ENCODE assay signal across 8 cellular contexts in genomic region chr18:48947583-48947982, GRCh38. TPM values are rescaled to one million over a fixed set of nuclear protein-coding genes. Genes with fewer than 3 reads are reported as not detected.
DNase-seq lines count a peak whose midpoint lies in the region; ATAC-seq and TF ChIP-seq lines count a peak whose summit lies in the region.

No MANE protein-coding gene starts in this region.

- DNase-seq in Caco-2 (no peak), NT2/D1 (ENCODE audit: low read depth, low spot score) (no peak), epithelial cell of esophagus (ENCODE audit: low read depth) (peak; percentile 53), nephron progenitor cell (no peak), iPS-NIHi11 (ENCODE audit: low spot score) (no peak), AG08395 (ENCODE audit: low spot score) (no peak)

- peak overlapping the region; percentile 85 for H3K27ac Mint-ChIP-seq in Caco-2 (ENCODE audit: unreplicated experiment)
- H3K27ac Mint-ChIP-seq in nephron progenitor cell: peak overlapping the region; percentile 69

- no TSS peak for BruUV-seq in Caco-2 (replicated peaks; lab: Mats Ljungman, UMichigan)

- H3K36me3 ChIP-seq in Caco-2 (ENCODE audit: control insufficient read depth, insufficient read depth, low read length): no peaks in the 10 kb centered on the region
- H3K36me3 ChIP-seq in NT2/D1 (ENCODE audit: insufficient read depth, insufficient read length, low read length): peaks cover 78% of the 10 kb centered on the region

- H3K27me3 ChIP-seq in Caco-2 (replicated peaks; ENCODE audit: control insufficient read depth, insufficient read depth, low read length): no peaks in the 10 kb centered on the region
- no peaks in the 10 kb centered on the region for H3K27me3 ChIP-seq in NT2/D1 (ENCODE audit: insufficient read depth, insufficient read length)

- peak overlapping the region; percentile 82 for H3K4me3 Mint-ChIP-seq in Caco-2 (ENCODE audit: unreplicated experiment)
- H3K4me3 Mint-ChIP-seq in nephron progenitor cell: peak overlapping the region; percentile 99

- no peak for ATAC-seq in HG02885 (IDR thresholded peaks at IDR 0.05; ENCODE audit: poor library complexity, unreplicated experiment)
- no peak for ATAC-seq in HG02798 (IDR thresholded peaks at IDR 0.05; ENCODE audit: poor library complexity, unreplicated experiment)

- H3K9me3 ChIP-seq in Caco-2: no peaks in the 10 kb centered on the region
- no peaks in the 10 kb centered on the region for H3K9me3 ChIP-seq in NT2/D1 (ENCODE audit: insufficient read depth, low read length)

- H3K4me3 ChIP-seq in Caco-2 (ENCODE audit: low read depth, low read length): peak overlapping the region; percentile 71; the same call in 1 of the 2 replicates
- peak overlapping the region; percentile 94 for H3K4me3 ChIP-seq in NT2/D1 (ENCODE audit: insufficient read length, low read depth)
- peak overlapping the region; percentile 81 for H3K4me3 ChIP-seq in epithelial cell of esophagus (ENCODE audit: low read length)

- CTCF ChIA-PET in Caco-2 (lab: Charles Lee): no interaction called here

- POLR2A ChIA-PET in Caco-2 (lab: Charles Lee): interaction anchor here (1.1 kb wide), 1 partner anchor 18 kb away, joined by 3 read pairs; no protein-coding TSS in a partner anchor

- H3K27me3 Mint-ChIP-seq in Caco-2 (ENCODE audit: insufficient read depth, unreplicated experiment): no peaks in the 10 kb centered on the region
- H3K27me3 Mint-ChIP-seq in nephron progenitor cell (ENCODE audit: low read depth, poor library complexity): no peaks in the 10 kb centered on the region

- H3K9ac ChIP-seq in NT2/D1 (ENCODE audit: insufficient read length, low read depth): peak overlapping the region; percentile 85

- TF ChIP-seq CTCF in Caco-2 (IDR thresholded peaks at IDR 0.05; ENCODE audit: insufficient read depth in 1 of 2, low read depth in 1 of 2, low read length in 1 of 2, severe bottlenecking in 1 of 2, unreplicated experiment in 1 of 2): no peak
- TF ChIP-seq CTCF in epithelial cell of esophagus (IDR thresholded peaks at IDR 0.05; ENCODE audit: insufficient read depth, low read depth, low read length, missing control alignments): no peak
- no peak for TF ChIP-seq CTCF in nephron progenitor cell (IDR thresholded peaks at IDR 0.05)

- H3K9me3 Mint-ChIP-seq in Caco-2 (ENCODE audit: unreplicated experiment): no peaks in the 10 kb centered on the region
- no peaks in the 10 kb centered on the region for H3K9me3 Mint-ChIP-seq in nephron progenitor cell

- H3K36me3 Mint-ChIP-seq in Caco-2 (ENCODE audit: insufficient read depth, unreplicated experiment) (peaks cover 25% of the 10 kb centered on the region), nephron progenitor cell (ENCODE audit: low read depth) (peaks cover 25% of the 10 kb centered on the region)

- H3K4me1 ChIP-seq in Caco-2 (peaks cover 37% of the 10 kb centered on the region), NT2/D1 (ENCODE audit: insufficient read depth, insufficient read length) (peaks cover 9% of the 10 kb centered on the region)

- H3K4me1 Mint-ChIP-seq in Caco-2 (ENCODE audit: low read depth, unreplicated experiment) (peaks cover 18% of the 10 kb centered on the region), nephron progenitor cell (peaks cover 57% of the 10 kb centered on the region)

- intact Hi-C loops in Caco-2 (cut with micrococcal nuclease; ENCODE audit: unreplicated experiment): loop anchor here (10.0 kb wide), 1 partner anchor 163 kb away; no protein-coding TSS in a partner anchor

RNA-seq across cellular contexts. Expression of gene SMAD7, which starts 3.2 kb away (rescaled TPM):
- total RNA-seq in Caco-2 (2022): 9.3 and 9.5 TPM in 2 replicates
